16 cellular contexts compared by ENCODE assay signal in the genomic region with DNA sequence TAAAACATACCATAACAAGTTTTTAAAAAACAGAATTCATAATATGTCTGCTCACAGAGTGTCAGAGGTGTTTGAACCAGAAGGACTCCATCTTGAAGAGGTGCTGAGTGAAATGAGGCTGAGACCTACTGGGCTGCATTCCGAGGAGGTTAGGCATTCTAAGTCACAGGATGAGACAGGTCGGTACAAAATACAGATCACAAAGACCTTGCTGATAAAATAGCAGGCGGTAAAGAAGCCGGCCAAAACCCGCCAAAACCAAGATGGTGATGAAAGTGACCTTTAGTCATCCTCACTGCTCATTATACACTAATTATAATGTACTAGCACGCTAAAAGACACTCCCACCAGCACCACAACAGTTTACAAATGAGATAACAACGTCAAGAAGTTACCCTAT.
"Had no signal": no experiment of that assay in that cellular context is flagged by ENCODE, and none has a peak within 500 bp of the region (broad histone marks: within the 10 kb centered on the region; RNA-seq: fewer than 3 reads in every experiment).

No MANE protein-coding gene starts in this region.

- H3K4me3 Mint-ChIP-seq: endodermal cell; naive thymus-derived CD8-positive, alpha-beta T cell had no signal

- H3K9me3 ChIP-seq: esophagus muscularis mucosa, gastroesophageal sphincter, mucosa of descending colon, stomach, thoracic aorta had no signal

- FAIRE-seq: endothelial cell of umbilical vein had no signal

- DNase-seq: effector CD4-positive, alpha-beta T cell; endodermal cell; mammary epithelial cell; mucosa of descending colon; naive thymus-derived CD8-positive, alpha-beta T cell; stimulated activated CD4-positive, alpha-beta T cell treated with anti-CD3 and anti-CD28 coated beads, Interleukin-2, amount 100 ng/mL, for 24 hours; stimulated activated naive CD4-positive, alpha-beta T cell; stomach; substantia nigra; transverse colon had no signal

- H3K27me3 ChIP-seq: esophagus muscularis mucosa, gastroesophageal sphincter, neutrophil, stomach, transverse colon had no signal

- H3K27me3 Mint-ChIP-seq: naive thymus-derived CD8-positive, alpha-beta T cell had no signal

- H3K9me3 Mint-ChIP-seq: endodermal cell had no signal

- H3K36me3 ChIP-seq: esophagus muscularis mucosa, neutrophil, thoracic aorta, transverse colon had no signal

- H3K4me3 ChIP-seq: coronary artery, esophagus muscularis mucosa, gastroesophageal sphincter, mucosa of descending colon, stomach, thoracic aorta, transverse colon had no signal

- H3K4me1 ChIP-seq: esophagus muscularis mucosa, gastroesophageal sphincter, stomach, transverse colon had no signal

- H3K27ac ChIP-seq: coronary artery, esophagus muscularis mucosa, gastroesophageal sphincter, neutrophil, stomach, thoracic aorta, transverse colon had no signal

- H3K27ac Mint-ChIP-seq: endodermal cell; naive thymus-derived CD8-positive, alpha-beta T cell had no signal

- H3K4me1 Mint-ChIP-seq: naive thymus-derived CD8-positive, alpha-beta T cell had no signal
